ENCODE assay signal across 26 cellular contexts in genomic region chr2:182779323-182779722, GRCh38.
DNase-seq lines count a peak whose midpoint lies in the region; ATAC-seq, FAIRE-seq and TF ChIP-seq lines count a peak whose summit lies in the region.
"Had no signal": no experiment of that assay in that cellular context is flagged by ENCODE, and none has a peak within 500 bp of the region (broad histone marks: within the 10 kb centered on the region; RNA-seq: fewer than 3 reads in every experiment).

No MANE protein-coding gene starts in this region.

- H3K9ac ChIP-seq in HepG2 (ENCODE audit: insufficient read depth, low read depth, low read length) (no peak overlapping the region), IMR-90 (ENCODE audit: low read depth, low read length) (no peak overlapping the region), K562 (ENCODE audit: insufficient read depth in 1 of 2, low read depth in 2 of 2, low read length in 2 of 2) (no peak overlapping the region)
- H3K9ac ChIP-seq: BLaER1 had no signal

- H3K4me3 ChIP-seq in HepG2 (replicated peaks in 1 of 3; ENCODE audit: insufficient read depth in 1 of 3, low read depth in 2 of 3, low read length in 3 of 3): no peak overlapping the region
- H3K4me3 ChIP-seq in right lobe of liver: no peak overlapping the region
- H3K4me3 ChIP-seq in IMR-90 (ENCODE audit: insufficient read depth, low read depth, low read length): no peak overlapping the region
- no peak overlapping the region for H3K4me3 ChIP-seq in K562
- H3K4me3 ChIP-seq: BLaER1, GM12878 had no signal

- no peak overlapping the region for H2BK15ac ChIP-seq in IMR-90 (ENCODE audit: low read depth, low read length)

- H3K9me3 ChIP-seq in HepG2 (ENCODE audit: low read length): no peaks in the 10 kb centered on the region
- no peaks in the 10 kb centered on the region for H3K9me3 ChIP-seq in right lobe of liver
- no peaks in the 10 kb centered on the region for H3K9me3 ChIP-seq in IMR-90 (ENCODE audit: control insufficient read depth, insufficient read depth, low read length)
- no peaks in the 10 kb centered on the region for H3K9me3 ChIP-seq in K562 (replicated peaks; ENCODE audit: control insufficient read depth, insufficient read depth, low read depth, low read length)
- H3K9me3 ChIP-seq: BE2C had no signal

- H3K9me1 ChIP-seq in IMR-90 (ENCODE audit: insufficient read depth, low read length): no peaks in the 10 kb centered on the region
- no peaks in the 10 kb centered on the region for H3K9me1 ChIP-seq in K562 (ENCODE audit: control insufficient read depth, insufficient read depth, low read length)

- H3K79me2 ChIP-seq in HepG2 (ENCODE audit: insufficient read depth, low read length): no peaks in the 10 kb centered on the region
- H3K79me2 ChIP-seq in K562 (ENCODE audit: control insufficient read depth, insufficient read depth, low read length): no peaks in the 10 kb centered on the region

- no peaks in the 10 kb centered on the region for H3K27me3 ChIP-seq in HepG2 (ENCODE audit: control insufficient read depth in 1 of 2, insufficient read depth in 2 of 2, low read length in 2 of 2)
- no peaks in the 10 kb centered on the region for H3K27me3 ChIP-seq in right lobe of liver
- H3K27me3 ChIP-seq in IMR-90 (ENCODE audit: control insufficient read depth, insufficient read depth, low read length): no peaks in the 10 kb centered on the region
- no peaks in the 10 kb centered on the region for H3K27me3 ChIP-seq in K562 (ENCODE audit: control insufficient read depth in 2 of 2, insufficient read depth in 2 of 2, low read length in 2 of 2)
- H3K27me3 ChIP-seq: BE2C, BLaER1 had no signal

- H3K27ac ChIP-seq in HepG2 (ENCODE audit: extremely low read length, insufficient read depth, low read length): no peak overlapping the region
- H3K27ac ChIP-seq in right lobe of liver: no peak overlapping the region
- H3K27ac ChIP-seq in IMR-90 (ENCODE audit: insufficient read depth, low read length): no peak overlapping the region
- no peak overlapping the region for H3K27ac ChIP-seq in K562 (ENCODE audit: extremely low read depth, low read depth, low read length)
- H3K27ac ChIP-seq: 22Rv1, BLaER1 had no signal

- H2BK120ac ChIP-seq in IMR-90 (ENCODE audit: low read depth, low read length): no peak overlapping the region

- H4K8ac ChIP-seq in IMR-90 (ENCODE audit: low read depth in 2 of 2, low read length in 2 of 2): no peak overlapping the region

- H2BK5ac ChIP-seq in IMR-90 (ENCODE audit: low read depth, low read length, poor library complexity, severe bottlenecking): no peak overlapping the region

- H2BK20ac ChIP-seq in IMR-90 (ENCODE audit: low read depth, low read length): no peak overlapping the region

- peaks cover 5% of the 10 kb centered on the region for H3K9me3 Mint-ChIP-seq in endothelial cell (ENCODE audit: unreplicated experiment)

- no peak overlapping the region for H2AK5ac ChIP-seq in IMR-90 (ENCODE audit: low read depth, low read length)

- CTCF ChIA-PET in HepG2 (lab: Yijun Ruan, JAX; ENCODE audit: low intra/inter-chr PET ratio, low total read pairs): no interaction called here
- CTCF ChIA-PET in IMR-90 (lab: Yijun Ruan, JAX): no interaction called here
- CTCF ChIA-PET in K562 (lab: Yijun Ruan, JAX; ENCODE audit: low intra/inter-chr PET ratio): no interaction called here

- H3K4me2 ChIP-seq in HepG2 (ENCODE audit: low read depth, low read length): no peak overlapping the region
- H3K4me2 ChIP-seq in IMR-90 (ENCODE audit: low read depth, low read length): no peak overlapping the region
- H3K4me2 ChIP-seq in K562 (ENCODE audit: insufficient read depth, low read length): no peak overlapping the region
- H3K4me2 ChIP-seq: BLaER1 had no signal

- no peak overlapping the region for H2AK9ac ChIP-seq in IMR-90 (replicated peaks; ENCODE audit: low read depth, low read length, poor library complexity)

- no peak overlapping the region for H3K18ac ChIP-seq in IMR-90 (ENCODE audit: low read depth, low read length)

- POLR2A ChIA-PET in HepG2 (lab: Yijun Ruan, JAX) (no interaction called here), IMR-90 (lab: Charles Lee; ENCODE audit: unreplicated experiment) (no interaction called here), K562 (lab: Yijun Ruan, JAX) (interaction anchor here (0.8 to 1.0 kb wide), 2 partner anchors 12 to 13 kb away, joined by 3 read pairs; no protein-coding TSS in a partner anchor)

- TF ChIP-seq RAD21 in HepG2 (CRISPR knock-in tag; IDR thresholded peaks at IDR 0.05) (no peak), IMR-90 (IDR thresholded peaks at IDR 0.05; ENCODE audit: low read length) (no peak), K562 (CRISPR knock-in tag; conservative IDR thresholded peaks at IDR 0.05 in 1 of 2, IDR thresholded peaks at IDR 0.05 in 1 of 2) (no peak)

- DNase-seq in HepG2 (ENCODE audit: low spot score) (no peak), right lobe of liver (no peak), IMR-90 (no peak), K562 (ENCODE audit: extremely low read depth in 1 of 4, low spot score in 3 of 4) (no peak), endothelial cell (ENCODE audit: low spot score) (no peak), pons (ENCODE audit: low spot score) (no peak), head of caudate nucleus (no peak)
- DNase-seq: ACHN; BE2C; C1 segment of cervical spinal cord; CD4-positive, alpha-beta memory T cell; CD4-positive, CD25-positive, alpha-beta regulatory T cell; CD8-positive, alpha-beta memory T cell; COR-L47; DMS 273 treated with DMSO at 0.1 percent for 48 hours; DMS153; DMS53; DMS79; DND-41; EL; GDM1 had no signal

- H4K5ac ChIP-seq in IMR-90 (ENCODE audit: low read depth, low read length): no peak overlapping the region

- ATAC-seq in HepG2: no peak
- no peak for ATAC-seq in right lobe of liver
- ATAC-seq in IMR-90 (ENCODE audit: low read depth): no peak
- no peak for ATAC-seq in K562
- ATAC-seq: GM12878 had no signal

- BruUV-seq in HepG2 (replicated peaks; lab: Mats Ljungman, UMichigan) (no TSS peak), IMR-90 (replicated peaks; lab: Mats Ljungman, UMichigan) (no TSS peak), K562 (replicated peaks; lab: Mats Ljungman, UMichigan) (no TSS peak)

- in situ Hi-C loops in HepG2 (cut with HindIII; ENCODE audit: extremely low pct_ligation_motif_present, low pct_unique_long_range_greater_than_20kb) (no loop called here), IMR-90 (cut with MboI; ENCODE audit: low sequenced_read_pairs) (no loop called here), K562 (cut with MboI) (no loop called here)

- H3K36me3 ChIP-seq in HepG2 (replicated peaks in 1 of 2; ENCODE audit: control insufficient read depth in 1 of 2, insufficient read depth in 2 of 2, low read length in 2 of 2) (peaks cover 8 to 32% of the 10 kb centered on the region in 2 experiments), right lobe of liver (peaks cover 0 to 7% (median 6%) of the 10 kb centered on the region in 4 donors), IMR-90 (ENCODE audit: control insufficient read depth, insufficient read depth, low read length) (peaks cover 2% of the 10 kb centered on the region; the same call in 1 of the 2 replicates), K562 (ENCODE audit: control insufficient read depth, insufficient read depth, low read length) (peaks cover 28% of the 10 kb centered on the region; the same call in 2 of the 3 replicates)
- H3K36me3 ChIP-seq: BE2C had no signal

- H3K36me3 Mint-ChIP-seq in endothelial cell (ENCODE audit: low read depth, unreplicated experiment): peaks cover 30% of the 10 kb centered on the region

- no peak overlapping the region for H3K23ac ChIP-seq in IMR-90 (ENCODE audit: low read depth, low read length)

- H3K79me1 ChIP-seq in IMR-90 (ENCODE audit: low read depth in 1 of 2, low read length in 2 of 2): no peaks in the 10 kb centered on the region; a peak in 1 of 4 replicates

- H4K91ac ChIP-seq in IMR-90 (ENCODE audit: insufficient read depth, low read depth, low read length): no peak overlapping the region

- TF ChIP-seq CTCF in HepG2 (CRISPR knock-in tag; IDR thresholded peaks at IDR 0.05) (no peak), right lobe of liver (IDR thresholded peaks at IDR 0.05) (no peak), IMR-90 (conservative IDR thresholded peaks at IDR 0.05; ENCODE audit: low read depth, low read length) (no peak), K562 (IDR thresholded peaks at IDR 0.05 in 2 of 3, conservative IDR thresholded peaks at IDR 0.05 in 1 of 3; ENCODE audit: insufficient read depth in 2 of 3, low read depth in 1 of 3, low read length in 3 of 3) (no peak), endothelial cell (IDR thresholded peaks at IDR 0.05; ENCODE audit: unreplicated experiment) (no peak)

- no peak overlapping the region for H3K4me3 Mint-ChIP-seq in endothelial cell (ENCODE audit: unreplicated experiment)
- H3K4me3 Mint-ChIP-seq: CD14-positive monocyte; CD4-positive, alpha-beta memory T cell; CD4-positive, CD25-positive, alpha-beta regulatory T cell; CD8-positive, alpha-beta memory T cell had no signal

- H3K14ac ChIP-seq in IMR-90 (replicated peaks; ENCODE audit: low read depth, low read length): no peak overlapping the region

- H3K27me3 Mint-ChIP-seq in endothelial cell (ENCODE audit: unreplicated experiment): peaks cover 2% of the 10 kb centered on the region
- H3K27me3 Mint-ChIP-seq: CD4-positive, alpha-beta memory T cell; CD4-positive, CD25-positive, alpha-beta regulatory T cell; CD8-positive, alpha-beta memory T cell had no signal

- no peak overlapping the region for H3K56ac ChIP-seq in IMR-90 (ENCODE audit: extremely low read depth, insufficient read depth, low read length)

- H4K20me1 ChIP-seq in HepG2 (ENCODE audit: insufficient read depth, low read length): no peaks in the 10 kb centered on the region
- H4K20me1 ChIP-seq in IMR-90 (ENCODE audit: insufficient read depth, low read length): no peaks in the 10 kb centered on the region
- no peaks in the 10 kb centered on the region for H4K20me1 ChIP-seq in K562 (replicated peaks; ENCODE audit: control insufficient read depth, insufficient read depth, low read length)
- H4K20me1 ChIP-seq: BLaER1 had no signal

- H3K27ac Mint-ChIP-seq in endothelial cell (ENCODE audit: unreplicated experiment): no peak overlapping the region
- H3K27ac Mint-ChIP-seq: CD14-positive monocyte; CD4-positive, alpha-beta memory T cell; CD4-positive, CD25-positive, alpha-beta regulatory T cell; CD8-positive, alpha-beta memory T cell had no signal

- TF ChIP-seq POLR2A in HepG2 (IDR thresholded peaks at IDR 0.05; ENCODE audit: insufficient read depth in 1 of 2, low read depth in 2 of 2, low read length in 2 of 2): no peak
- no peak for TF ChIP-seq POLR2A in right lobe of liver (IDR thresholded peaks at IDR 0.05)
- TF ChIP-seq POLR2A in IMR-90 (IDR thresholded peaks at IDR 0.05; ENCODE audit: low read depth, low read length): no peak
- TF ChIP-seq POLR2A in K562 (conservative IDR thresholded peaks at IDR 0.05): no peak

- H3K4me1 ChIP-seq in HepG2 (ENCODE audit: insufficient read depth, low read length) (no peaks in the 10 kb centered on the region), right lobe of liver (no peaks in the 10 kb centered on the region), IMR-90 (ENCODE audit: control insufficient read depth, insufficient read depth, low read length) (no peaks in the 10 kb centered on the region), K562 (replicated peaks in 1 of 2; ENCODE audit: control insufficient read depth in 2 of 2, insufficient read depth in 2 of 2, low read length in 2 of 2) (no peaks in the 10 kb centered on the region; a peak in 2 of 5 replicates)
- H3K4me1 ChIP-seq: BE2C, BLaER1 had no signal

- no peak overlapping the region for H3K4ac ChIP-seq in IMR-90 (ENCODE audit: low read depth, low read length)

- no peak overlapping the region for H2AFZ ChIP-seq in HepG2 (ENCODE audit: low read length)
- H2AFZ ChIP-seq in IMR-90 (replicated peaks; ENCODE audit: low read length, poor library complexity): no peak overlapping the region
- no peak overlapping the region for H2AFZ ChIP-seq in K562 (ENCODE audit: low read depth, low read length)

- dilution Hi-C loops in IMR-90 (cut with HindIII; ENCODE audit: low sequenced_read_pairs, unreplicated experiment): no loop called here

- TF ChIP-seq EP300 in HepG2 (IDR thresholded peaks at IDR 0.05; ENCODE audit: low read depth in 2 of 2, low read length in 2 of 2): no peak
- no peak for TF ChIP-seq EP300 in HepG2 (CRISPR knock-in tag; IDR thresholded peaks at IDR 0.05; ENCODE audit: borderline replicate concordance)
- TF ChIP-seq EP300 in K562 (IDR thresholded peaks at IDR 0.05; ENCODE audit: low read length): no peak

- no peak for FAIRE-seq in HepG2 (lab: Jason Lieb, UNC)
- no peak for FAIRE-seq in K562 (lab: Jason Lieb, UNC)
- FAIRE-seq in islet of Langerhans (lab: Jason Lieb, UNC): peak; percentile 76
- FAIRE-seq: GM12878 had no signal

- intact Hi-C loops in HepG2 (cut with micrococcal nuclease; ENCODE audit: unreplicated experiment) (no loop called here), right lobe of liver (cut with DNase I) (no loop called here), IMR-90 (cut with micrococcal nuclease) (no loop called here), K562 (cut with micrococcal nuclease) (no loop called here), head of caudate nucleus (cut with DNase I) (no loop called here)

- H3K4me1 Mint-ChIP-seq in endothelial cell (ENCODE audit: unreplicated experiment): peaks cover 10% of the 10 kb centered on the region
- H3K4me1 Mint-ChIP-seq: CD14-positive monocyte; CD4-positive, alpha-beta memory T cell; CD4-positive, CD25-positive, alpha-beta regulatory T cell; CD8-positive, alpha-beta memory T cell had no signal

- WGBS in HepG2 (ENCODE audit: low lambda C conversion rate): 100% methylated on average over 1 of the region's 1 CpG
- no CpG with 5 or more reads among the region's 1 CpG for WGBS in right lobe of liver (ENCODE audit: insufficient coverage, low coverage, low lambda C conversion rate, missing lambda C conversion rate)
- WGBS in IMR-90 (ENCODE audit: extremely low coverage in 2 of 2, insufficient read length in 1 of 2), 2 experiments: no CpG with 5 or more reads among the region's 1 CpG
- WGBS in K562 (ENCODE audit: insufficient coverage, low coverage, missing lambda C conversion rate): 100% methylated on average over 1 of the region's 1 CpG

Comparison
In these comparisons a context has a peak if more than half of its experiments do, and no peak if none do; other contexts are left out.
1. Of the 241 proteins assayed by ChIP-seq in both HepG2 and K562: peak only in HepG2: MAFF and MAFK; only in K562: none; in both: ZNF121; in neither: 238.